Comparison of ENCODE assay signal across 3 cellular contexts in the genomic region with DNA sequence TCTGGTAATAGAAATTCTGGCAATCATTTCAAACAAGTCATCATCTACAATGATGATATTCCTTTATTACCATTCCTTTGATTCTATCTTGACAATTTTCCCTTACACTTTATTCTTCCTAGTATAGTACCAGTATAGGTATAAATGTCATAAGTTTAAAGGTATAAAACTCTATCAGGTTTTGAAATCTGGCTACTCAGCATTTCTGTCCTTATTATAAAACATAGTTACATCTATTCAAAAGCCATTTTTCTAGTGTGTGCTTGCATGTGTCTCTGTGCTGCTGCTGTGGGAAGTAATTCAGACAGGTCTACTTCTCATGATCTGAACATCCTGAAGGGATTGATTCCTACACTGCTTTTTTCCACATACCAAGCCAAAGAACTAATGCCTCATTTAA.
TF ChIP-seq lines count a peak whose summit lies in the region.

No MANE protein-coding gene starts in this region.

TF ChIP-seq in A549, 52 proteins besides CTCF, POLR2A, EP300 and RAD21:
- TF ChIP-seq MAFK (IDR thresholded peaks at IDR 0.05; ENCODE audit: partially characterized antibody) (peak; percentile 76), ZNF302 (CRISPR knock-in tag; IDR thresholded peaks at IDR 0.05) (no peak)
TF ChIP-seq in A549: peak in this region for 1.

TF ChIP-seq in IMR-90, 13 proteins besides CTCF, POLR2A, EP300 and RAD21:
- TF ChIP-seq BHLHE40 (IDR thresholded peaks at IDR 0.05; ENCODE audit: low read depth, low read length) (no peak), CEBPB (IDR thresholded peaks at IDR 0.05; ENCODE audit: low read depth, low read length) (no peak), NFE2L2 (IDR thresholded peaks at IDR 0.05; ENCODE audit: low read depth, low read length) (no peak), MAFK (IDR thresholded peaks at IDR 0.05; ENCODE audit: low read depth, low read length) (peak; percentile 89), MAZ (IDR thresholded peaks at IDR 0.05; ENCODE audit: borderline replicate concordance, low read depth, low read length) (no peak)

TF ChIP-seq in H1, 55 proteins besides CTCF, POLR2A, EP300 and RAD21:
- TF ChIP-seq MAFK (IDR thresholded peaks at IDR 0.05; ENCODE audit: low read depth, low read length): peak; percentile 27; the same call in 1 of the 2 replicates
- no peak for TF ChIP-seq SUZ12 (IDR thresholded peaks at IDR 0.05; ENCODE audit: low read length)
